In genomic region chr22:19207902-19208283, GRCh38 we compare ENCODE assay signal across 30 cellular contexts. TPM values are rescaled to one million over a fixed set of nuclear protein-coding genes. Genes with fewer than 3 reads are reported as not detected.
"Had no signal": no experiment of that assay in that cellular context is flagged by ENCODE, and none has a peak within 500 bp of the region (broad histone marks: within the 10 kb centered on the region; RNA-seq: fewer than 3 reads in every experiment).

No MANE protein-coding gene starts in this region.

- H3K9me3 Mint-ChIP-seq: activated CD4-positive, alpha-beta memory T cell treated with anti-CD3 and anti-CD28 coated beads, Interleukin-2, amount 10 ng/mL, durations not matched to agents 7 days and 5 days; activated CD4-positive, alpha-beta T cell treated with anti-CD3 and anti-CD28 coated beads, Interleukin-2, amount 10 ng/mL, durations not matched to agents 24 days and 14 days; activated naive CD4-positive, alpha-beta T cell treated with anti-CD3 and anti-CD28 coated beads, Interleukin-2, amount 10 ng/mL, durations not matched to agents 7 days and 5 days; activated naive CD4-positive, alpha-beta T cell treated with anti-CD3 and anti-CD28 coated beads, Interleukin-2, amount 50 U/mL, for 72 hours; activated T-cell treated with anti-CD3 and anti-CD28 coated beads, Interleukin-2, amount 50 U/mL, for 24 hours; activated T-cell treated with anti-CD3 and anti-CD28 coated beads, Interleukin-2, amount 50 U/mL, for 72 hours; dendritic cell treated with granulocyte-macrophage colony-stimulating factor and Interleukin-4, amounts not matched to agents 40 ng/mL and 50 ng/mL, for 4 days; endodermal cell had no signal

- H3K36me3 Mint-ChIP-seq: activated naive CD4-positive, alpha-beta T cell treated with anti-CD3 and anti-CD28 coated beads, Interleukin-2, amount 10 ng/mL, durations not matched to agents 7 days and 5 days; activated naive CD4-positive, alpha-beta T cell treated with anti-CD3 and anti-CD28 coated beads, Interleukin-2, amount 50 U/mL, for 72 hours had no signal

- DNase-seq: activated CD4-positive, alpha-beta memory T cell treated with anti-CD3 and anti-CD28 coated beads, Interleukin-2, amount 10 ng/mL, durations not matched to agents 7 days and 5 days; activated CD4-positive, alpha-beta T cell treated with anti-CD3 and anti-CD28 coated beads for 36 hours; activated CD4-positive, alpha-beta T cell treated with anti-CD3 and anti-CD28 coated beads, Interleukin-2, amount 10 ng/mL, durations not matched to agents 24 days and 14 days; activated CD4-positive, CD25-positive, alpha-beta regulatory T cell; activated CD4-positive, CD25-positive, alpha-beta regulatory T cell treated with anti-CD3 and anti-CD28 coated beads, Interleukin-2, amount 50 U/mL, for 72 hours; activated CD8-positive, alpha-beta memory T cell treated with anti-CD3 and anti-CD28 coated beads, Interleukin-2, amount 50 U/mL, for 48 hours; activated gamma-delta T cell; activated naive CD4-positive, alpha-beta T cell; activated naive CD4-positive, alpha-beta T cell treated with anti-CD3 and anti-CD28 coated beads, Interleukin-2, amount 10 ng/mL, durations not matched to agents 7 days and 5 days; activated T-cell treated with anti-CD3 and anti-CD28 coated beads for 4 hours; activated T-cell treated with anti-CD3 and anti-CD28 coated beads, Interleukin-2, amount 50 U/mL, for 24 hours; activated T-cell treated with anti-CD3 and anti-CD28 coated beads, Interleukin-2, amount 50 U/mL, for 72 hours; amniotic stem cell; body of pancreas; central memory CD4-positive, alpha-beta T cell; cerebellar nuclear complex; effector memory CD4-positive, alpha-beta T cell; endodermal cell; foreskin keratinocyte; gastrocnemius medialis; glutamatergic neuron; T-helper 2 cell had no signal

- H3K4me1 ChIP-seq: body of pancreas, esophagus muscularis mucosa, foreskin keratinocyte had no signal

- H3K9me3 ChIP-seq: body of pancreas, esophagus muscularis mucosa, gastrocnemius medialis had no signal

- H3K4me3 ChIP-seq: body of pancreas, coronary artery, esophagus muscularis mucosa, gastrocnemius medialis had no signal

- ATAC-seq: activated CD4-positive, alpha-beta T cell treated with anti-CD3 and anti-CD28 coated beads for 36 hours; activated naive CD4-positive, alpha-beta T cell treated with anti-CD3 and anti-CD28 coated beads, Interleukin-2, amount 50 U/mL, for 72 hours; activated T-cell treated with anti-CD3 and anti-CD28 coated beads, Interleukin-2, amount 50 U/mL, for 72 hours; body of pancreas; foreskin keratinocyte; gastrocnemius medialis had no signal

- H3K27me3 Mint-ChIP-seq: dendritic cell treated with granulocyte-macrophage colony-stimulating factor and Interleukin-4, amounts not matched to agents 40 ng/mL and 50 ng/mL, for 4 days had no signal

- H3K27me3 ChIP-seq: body of pancreas, dorsolateral prefrontal cortex, esophagus muscularis mucosa, foreskin keratinocyte, gastrocnemius medialis had no signal

- H3K27ac Mint-ChIP-seq: activated CD4-positive, alpha-beta memory T cell treated with anti-CD3 and anti-CD28 coated beads, Interleukin-2, amount 10 ng/mL, durations not matched to agents 7 days and 5 days; activated CD4-positive, alpha-beta T cell treated with anti-CD3 and anti-CD28 coated beads for 36 hours; activated CD4-positive, alpha-beta T cell treated with anti-CD3 and anti-CD28 coated beads, Interleukin-2, amount 10 ng/mL, durations not matched to agents 24 days and 14 days; activated naive CD4-positive, alpha-beta T cell treated with anti-CD3 and anti-CD28 coated beads, Interleukin-2, amount 10 ng/mL, durations not matched to agents 7 days and 5 days; activated naive CD4-positive, alpha-beta T cell treated with anti-CD3 and anti-CD28 coated beads, Interleukin-2, amount 50 U/mL, for 72 hours; activated T-cell treated with anti-CD3 and anti-CD28 coated beads, Interleukin-2, amount 50 U/mL, for 24 hours; activated T-cell treated with anti-CD3 and anti-CD28 coated beads, Interleukin-2, amount 50 U/mL, for 72 hours; dendritic cell treated with granulocyte-macrophage colony-stimulating factor and Interleukin-4, amounts not matched to agents 40 ng/mL and 50 ng/mL, for 4 days; endodermal cell had no signal

- H3K27ac ChIP-seq: body of pancreas, coronary artery, esophagus muscularis mucosa, foreskin keratinocyte, gastrocnemius medialis had no signal

- H3K4me1 Mint-ChIP-seq: activated CD4-positive, alpha-beta memory T cell treated with anti-CD3 and anti-CD28 coated beads, Interleukin-2, amount 10 ng/mL, durations not matched to agents 7 days and 5 days; activated CD4-positive, alpha-beta T cell treated with anti-CD3 and anti-CD28 coated beads for 36 hours; activated CD4-positive, alpha-beta T cell treated with anti-CD3 and anti-CD28 coated beads, Interleukin-2, amount 10 ng/mL, durations not matched to agents 24 days and 14 days; activated naive CD4-positive, alpha-beta T cell treated with anti-CD3 and anti-CD28 coated beads, Interleukin-2, amount 10 ng/mL, durations not matched to agents 7 days and 5 days had no signal

- H3K4me3 Mint-ChIP-seq: activated CD4-positive, alpha-beta memory T cell treated with anti-CD3 and anti-CD28 coated beads, Interleukin-2, amount 10 ng/mL, durations not matched to agents 7 days and 5 days; activated CD4-positive, alpha-beta T cell treated with anti-CD3 and anti-CD28 coated beads for 36 hours; activated CD4-positive, alpha-beta T cell treated with anti-CD3 and anti-CD28 coated beads, Interleukin-2, amount 10 ng/mL, durations not matched to agents 24 days and 14 days; activated naive CD4-positive, alpha-beta T cell treated with anti-CD3 and anti-CD28 coated beads, Interleukin-2, amount 10 ng/mL, durations not matched to agents 7 days and 5 days; activated T-cell treated with anti-CD3 and anti-CD28 coated beads, Interleukin-2, amount 50 U/mL, for 24 hours; activated T-cell treated with anti-CD3 and anti-CD28 coated beads, Interleukin-2, amount 50 U/mL, for 72 hours; dendritic cell treated with granulocyte-macrophage colony-stimulating factor and Interleukin-4, amounts not matched to agents 40 ng/mL and 50 ng/mL, for 4 days; endodermal cell had no signal

RNA-seq across cellular contexts. Expression of gene GSC2, which starts 57.8 kb away (rescaled TPM):
- total RNA-seq: activated CD4-positive, alpha-beta memory T cell treated with anti-CD3 and anti-CD28 coated beads, Interleukin-2, amount 10 ng/mL, durations not matched to agents 7 days and 5 days; activated CD4-positive, alpha-beta T cell treated with anti-CD3 and anti-CD28 coated beads for 36 hours; activated CD4-positive, alpha-beta T cell treated with anti-CD3 and anti-CD28 coated beads, Interleukin-2, amount 10 ng/mL, durations not matched to agents 24 days and 14 days; activated naive CD4-positive, alpha-beta T cell treated with anti-CD3 and anti-CD28 coated beads, Interleukin-2, amount 50 U/mL, for 72 hours; activated T-cell treated with anti-CD3 and anti-CD28 coated beads, Interleukin-2, amount 50 U/mL, for 72 hours; body of pancreas; endodermal cell; epithelial cell of proximal tubule; esophagus muscularis mucosa; foreskin keratinocyte; gastrocnemius medialis; T-helper 1 cell treated with Interleukin-12 subunit alpha and Interleukin-12 subunit beta and Interleukin-4 antibody, amounts not matched to agents 30 ng/mL and 1 ng/mL, for 36 hours had no signal
- polyA plus RNA-seq: adipose tissue, foreskin keratinocyte had no signal
